25 cellular contexts compared by ENCODE assay signal in the genomic region with DNA sequence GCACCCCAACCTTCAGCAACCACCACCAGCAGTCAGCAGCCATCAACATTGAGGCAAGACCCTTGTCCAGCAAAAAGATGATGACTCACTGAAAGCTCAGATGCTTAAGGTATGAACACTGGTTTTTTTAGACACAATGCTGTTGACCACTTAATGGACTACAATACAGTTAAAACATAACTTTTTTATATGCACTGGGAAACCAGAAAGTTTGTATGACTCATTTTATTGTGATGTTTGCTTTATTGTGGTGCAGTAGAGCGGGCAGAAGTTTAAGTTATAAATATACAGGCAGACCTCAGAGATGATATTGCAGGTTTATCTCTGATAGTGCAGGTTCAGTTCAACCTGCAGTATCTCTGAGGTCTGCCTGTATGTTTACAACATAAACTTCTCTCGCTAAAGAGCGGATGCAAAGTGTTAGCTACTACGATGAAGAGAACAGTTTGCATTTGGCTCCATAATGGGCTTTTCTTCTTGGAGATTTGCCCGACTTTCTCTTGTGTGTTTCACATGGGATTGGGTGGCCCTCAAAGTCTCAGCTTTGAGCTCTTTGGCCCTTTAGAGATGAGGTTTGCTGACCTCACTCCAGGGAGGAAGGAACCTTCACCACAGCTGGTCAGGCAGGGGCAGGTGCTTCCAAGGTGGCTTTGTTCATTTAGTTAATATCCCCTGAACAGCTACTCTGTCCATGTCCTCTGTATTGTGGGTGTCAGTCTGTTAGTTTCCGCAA.
DNase-seq lines count a peak whose midpoint lies in the region; ATAC-seq and TF ChIP-seq lines count a peak whose summit lies in the region.
"Had no signal": no experiment of that assay in that cellular context is flagged by ENCODE, and none has a peak within 500 bp of the region (broad histone marks: within the 10 kb centered on the region; RNA-seq: fewer than 3 reads in every experiment).

No MANE protein-coding gene starts in this region.

- H3K27me3 ChIP-seq in osteoblast (ENCODE audit: insufficient read depth, low read length), result no peaks in the 10 kb centered on the region
- H3K27me3 ChIP-seq: ovary, upper lobe of right lung had no signal

- in situ Hi-C loops in ACHN (cut with HindIII; ENCODE audit: low pct_ligation_motif_present, low pct_unique_long_range_greater_than_20kb, low sequenced_read_pairs), result no loop called here
- in situ Hi-C loops in astrocyte of the spinal cord (cut with HindIII; ENCODE audit: low sequenced_read_pairs), result no loop called here

- H3K9me3 ChIP-seq in mucosa of descending colon (no peaks in the 10 kb centered on the region), osteoblast (ENCODE audit: low read depth, low read length) (peaks cover 3% of the 10 kb centered on the region)
- H3K9me3 ChIP-seq: Caco-2, upper lobe of right lung had no signal

- H3K4me2 ChIP-seq in osteoblast (ENCODE audit: insufficient read depth, low read length), result no peak overlapping the region

- TF ChIP-seq CTCF in astrocyte of the spinal cord (IDR thresholded peaks at IDR 0.05; ENCODE audit: low read depth, low read length), result no peak
- TF ChIP-seq CTCF in mucosa of descending colon (IDR thresholded peaks at IDR 0.05), result no peak
- no peak for TF ChIP-seq CTCF in osteoblast (IDR thresholded peaks at IDR 0.05; ENCODE audit: extremely low read depth, low read depth, low read length)

- DNase-seq in ACHN (peak; percentile 59), LHCN-M2 (ENCODE audit: low read depth) (peak; percentile 48), astrocyte of the spinal cord (ENCODE audit: low read depth, low spot score) (peak; percentile 27), mucosa of descending colon (no peak), NCI-H1436 (lab: John Stamatoyannopoulos, UW) (no peak), osteoblast (ENCODE audit: insufficient read length, low spot score, missing footprints) (no peak)
- DNase-seq: activated CD4-positive, alpha-beta T cell treated with anti-CD3 and anti-CD28 coated beads, Interleukin-2, amount 10 ng/mL, durations not matched to agents 7 days and 5 days; activated naive CD8-positive, alpha-beta T cell treated with anti-CD3 and anti-CD28 coated beads, Interleukin-2, amount 50 U/mL, for 24 hours; activated T-cell treated with anti-CD3 and anti-CD28 coated beads, Interleukin-2, amount 50 U/mL, for 24 hours; C1 segment of cervical spinal cord; cerebellar nuclear complex; dorsolateral prefrontal cortex; heart right ventricle; lower lobe of right lung; NCI-H1694 treated with DMSO at 0.1 percent for 48 hours; NCI-H446 treated with DMSO at 0.1 percent for 48 hours; NCI-H774; ovary; RPMI8226; stimulated activated naive CD4-positive, alpha-beta T cell; T-cell had no signal

- H3K4me3 ChIP-seq in astrocyte of the spinal cord (ENCODE audit: low read depth, low read length) (no peak overlapping the region), mucosa of descending colon (no peak overlapping the region), osteoblast (ENCODE audit: insufficient read depth, low read length) (no peak overlapping the region)
- H3K4me3 ChIP-seq: dorsolateral prefrontal cortex, heart right ventricle, lower lobe of right lung, ovary, SJSA1, upper lobe of right lung had no signal

- no peak overlapping the region for H3K27ac ChIP-seq in osteoblast (ENCODE audit: low read depth, low read length)
- H3K27ac ChIP-seq: dorsolateral prefrontal cortex, heart right ventricle, lower lobe of right lung, ovary, SJSA1, upper lobe of right lung had no signal

- H3K4me1 ChIP-seq in mucosa of descending colon (ENCODE audit: low read depth) (peaks cover 14% of the 10 kb centered on the region), osteoblast (ENCODE audit: insufficient read depth, low read length) (no peaks in the 10 kb centered on the region)
- H3K4me1 ChIP-seq: Caco-2, heart right ventricle, lower lobe of right lung, upper lobe of right lung had no signal

- H3K36me3 ChIP-seq in mucosa of descending colon (ENCODE audit: low read depth) (no peaks in the 10 kb centered on the region), osteoblast (ENCODE audit: insufficient read depth, low read length) (no peaks in the 10 kb centered on the region)
- H3K36me3 ChIP-seq: heart right ventricle, lower lobe of right lung, ovary, SJSA1, upper lobe of right lung had no signal

- H3K79me2 ChIP-seq in osteoblast (ENCODE audit: insufficient read depth, low read length), result no peaks in the 10 kb centered on the region

- intact Hi-C loops in mucosa of descending colon (cut with DNase I, micrococcal nuclease), result no loop called here

- no peaks in the 10 kb centered on the region for H4K20me1 ChIP-seq in osteoblast (ENCODE audit: insufficient read depth, low read length)

- H2AFZ ChIP-seq in osteoblast (ENCODE audit: low read length), result no peak overlapping the region

- ATAC-seq in mucosa of descending colon, result peak; percentile 88
- no peak for ATAC-seq in HG02623 (IDR thresholded peaks at IDR 0.05; ENCODE audit: unreplicated experiment)
- ATAC-seq: activated naive CD8-positive, alpha-beta T cell treated with anti-CD3 and anti-CD28 coated beads, Interleukin-2, amount 50 U/mL, for 24 hours; heart right ventricle; lower lobe of right lung; T-cell; upper lobe of right lung had no signal

Comparison
In these comparisons a context has a peak if more than half of its experiments do, and no peak if none do; other contexts are left out.
1. DNase-seq: peak in ACHN (single experiment), LHCN-M2 (single experiment) and astrocyte of the spinal cord (single experiment); none in mucosa of descending colon (0 of 3), NCI-H1436 (single experiment) and osteoblast (single experiment).